In the genomic region with DNA sequence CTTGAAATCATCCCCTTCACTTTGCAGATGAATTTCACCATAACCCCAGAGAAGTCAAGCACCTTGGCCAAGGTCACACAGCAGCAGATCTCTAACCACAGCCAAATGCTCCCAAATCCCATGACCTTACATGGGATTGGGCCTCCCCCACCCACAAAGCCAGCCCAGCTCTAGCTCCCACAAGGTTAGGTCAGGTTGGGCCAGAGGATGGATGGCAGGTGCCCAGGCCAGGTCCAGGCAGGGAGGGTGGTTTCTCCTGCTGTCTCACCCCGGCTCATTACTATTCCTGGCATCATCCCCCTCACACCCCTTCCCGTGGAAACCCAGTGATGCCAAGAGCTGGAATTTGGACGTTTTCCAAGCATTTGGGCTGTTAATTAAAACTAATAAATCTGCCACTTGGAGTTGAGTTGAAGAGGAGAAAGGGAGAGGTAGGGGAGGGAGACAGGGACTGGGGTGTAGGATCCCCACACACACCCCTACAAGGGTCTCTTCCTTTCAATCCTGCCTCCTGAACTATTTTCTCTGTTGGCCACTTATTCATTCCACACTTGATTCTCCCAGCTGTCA, we compare ENCODE assay signal across 24 cellular contexts.
A peak's percentile ranks its signal among the peaks of the same experiment; 100 is the strongest.
DNase-seq lines count a peak whose midpoint lies in the region; ATAC-seq and TF ChIP-seq lines count a peak whose summit lies in the region.
"Had no signal": no experiment of that assay in that cellular context is flagged by ENCODE, and none has a peak within 500 bp of the region (broad histone marks: within the 10 kb centered on the region; RNA-seq: fewer than 3 reads in every experiment).

No MANE protein-coding gene starts in this region.

- H3K9me3 Mint-ChIP-seq in activated CD4-positive, alpha-beta memory T cell treated with anti-CD3 and anti-CD28 coated beads, Interleukin-2, amount 10 ng/mL, durations not matched to agents 7 days and 5 days, result no peaks in the 10 kb centered on the region
- H3K9me3 Mint-ChIP-seq: activated CD4-positive, alpha-beta memory T cell treated with anti-CD3 and anti-CD28 coated beads for 36 hours; activated naive CD4-positive, alpha-beta T cell treated with anti-CD3 and anti-CD28 coated beads, Interleukin-2, amount 50 U/mL, for 24 hours; stimulated activated naive CD8-positive, alpha-beta T cell treated with anti-CD3 and anti-CD28 coated beads, Interleukin-15, amount 100 ng/mL, for 72 hours had no signal

- H3K36me3 ChIP-seq in sigmoid colon, result no peaks in the 10 kb centered on the region
- H3K36me3 ChIP-seq: BE2C, breast epithelium, HAP-1, SJCRH30 had no signal

- TF ChIP-seq EP300 in sigmoid colon (IDR thresholded peaks at IDR 0.05), result no peak

- H3K4me3 Mint-ChIP-seq in activated CD4-positive, alpha-beta memory T cell treated with anti-CD3 and anti-CD28 coated beads, Interleukin-2, amount 10 ng/mL, durations not matched to agents 7 days and 5 days, result no peak overlapping the region
- H3K4me3 Mint-ChIP-seq: activated CD4-positive, alpha-beta memory T cell treated with anti-CD3 and anti-CD28 coated beads for 36 hours; activated naive CD4-positive, alpha-beta T cell treated with anti-CD3 and anti-CD28 coated beads, Interleukin-2, amount 50 U/mL, for 24 hours; naive thymus-derived CD8-positive, alpha-beta T cell; stimulated activated naive CD8-positive, alpha-beta T cell treated with anti-CD3 and anti-CD28 coated beads, Interleukin-15, amount 100 ng/mL, for 72 hours had no signal

- no peaks in the 10 kb centered on the region for H3K9me3 ChIP-seq in sigmoid colon
- H3K9me3 ChIP-seq: BE2C, breast epithelium, HAP-1, SJCRH30 had no signal

- intact Hi-C loops in sigmoid colon (cut with DNase I), result no loop called here

- H3K4me1 Mint-ChIP-seq in activated CD4-positive, alpha-beta memory T cell treated with anti-CD3 and anti-CD28 coated beads, Interleukin-2, amount 10 ng/mL, durations not matched to agents 7 days and 5 days, result no peaks in the 10 kb centered on the region
- H3K4me1 Mint-ChIP-seq: activated naive CD4-positive, alpha-beta T cell treated with anti-CD3 and anti-CD28 coated beads, Interleukin-2, amount 50 U/mL, for 24 hours; naive thymus-derived CD8-positive, alpha-beta T cell; stimulated activated naive CD8-positive, alpha-beta T cell treated with anti-CD3 and anti-CD28 coated beads, Interleukin-15, amount 100 ng/mL, for 72 hours had no signal

- H3K27me3 Mint-ChIP-seq in activated CD4-positive, alpha-beta memory T cell treated with anti-CD3 and anti-CD28 coated beads, Interleukin-2, amount 10 ng/mL, durations not matched to agents 7 days and 5 days, result peaks cover 22% of the 10 kb centered on the region

- CTCF ChIA-PET in activated CD4-positive, alpha-beta memory T cell treated with anti-CD3 and anti-CD28 coated beads, Interleukin-2, amount 10 ng/mL, durations not matched to agents 7 days and 5 days (lab: Charles Lee), result no interaction called here

- 23 to 57% methylated on average over 3 of the region's 3 CpGs for WGBS in sigmoid colon, 2 donors

- H3K4me1 ChIP-seq in sigmoid colon, result peaks cover 0 to 7% (median 0%) of the 10 kb centered on the region in 4 donors
- H3K4me1 ChIP-seq: breast epithelium, HAP-1, SJCRH30 had no signal

- no peaks in the 10 kb centered on the region for H3K36me3 Mint-ChIP-seq in activated CD4-positive, alpha-beta memory T cell treated with anti-CD3 and anti-CD28 coated beads, Interleukin-2, amount 10 ng/mL, durations not matched to agents 7 days and 5 days (ENCODE audit: low read depth)
- H3K36me3 Mint-ChIP-seq: activated CD4-positive, alpha-beta memory T cell treated with anti-CD3 and anti-CD28 coated beads for 36 hours; activated naive CD4-positive, alpha-beta T cell treated with anti-CD3 and anti-CD28 coated beads, Interleukin-2, amount 50 U/mL, for 24 hours; naive thymus-derived CD8-positive, alpha-beta T cell had no signal

- TF ChIP-seq CTCF in sigmoid colon (IDR thresholded peaks at IDR 0.05), result no peak

- no peak for ATAC-seq in SK-N-SH treated with all-trans-retinoic acid at 6 μM for 48 hours
- ATAC-seq in HG02678 (IDR thresholded peaks at IDR 0.05; ENCODE audit: unreplicated experiment), result no peak
- ATAC-seq: naive thymus-derived CD8-positive, alpha-beta T cell; stimulated activated naive CD8-positive, alpha-beta T cell treated with anti-CD3 and anti-CD28 coated beads, Interleukin-15, amount 100 ng/mL, for 72 hours had no signal

- no peak overlapping the region for H3K4me3 ChIP-seq in sigmoid colon
- H3K4me3 ChIP-seq: breast epithelium, HAP-1, SJCRH30, skin epidermis had no signal

- H3K27me3 ChIP-seq in sigmoid colon, result no peaks in the 10 kb centered on the region
- H3K27me3 ChIP-seq: BE2C, breast epithelium had no signal

- POLR2A ChIA-PET in activated CD4-positive, alpha-beta memory T cell treated with anti-CD3 and anti-CD28 coated beads, Interleukin-2, amount 10 ng/mL, durations not matched to agents 7 days and 5 days (lab: Charles Lee), result no interaction called here

- TF ChIP-seq POLR2A in sigmoid colon (IDR thresholded peaks at IDR 0.05), result no peak

- no peak overlapping the region for H3K27ac ChIP-seq in sigmoid colon
- H3K27ac ChIP-seq: breast epithelium, epithelial cell of prostate, KMS-11, SJCRH30, skin epidermis had no signal

- H3K27ac Mint-ChIP-seq in activated CD4-positive, alpha-beta memory T cell treated with anti-CD3 and anti-CD28 coated beads, Interleukin-2, amount 10 ng/mL, durations not matched to agents 7 days and 5 days, result no peak overlapping the region
- H3K27ac Mint-ChIP-seq: activated CD4-positive, alpha-beta memory T cell treated with anti-CD3 and anti-CD28 coated beads for 36 hours; activated naive CD4-positive, alpha-beta T cell treated with anti-CD3 and anti-CD28 coated beads, Interleukin-2, amount 50 U/mL, for 24 hours; stimulated activated naive CD8-positive, alpha-beta T cell treated with anti-CD3 and anti-CD28 coated beads, Interleukin-15, amount 100 ng/mL, for 72 hours had no signal

- DNase-seq in NCI-H524 (lab: John Stamatoyannopoulos, UW), result peak; percentile 46 to 70
- no peak for DNase-seq in NCI-H524 treated with DMSO at 0.1 percent for 48 hours (lab: John Stamatoyannopoulos, UW)
- DNase-seq in NCI-H1092 (lab: John Stamatoyannopoulos, UW), result peak; percentile 31
- DNase-seq in NCI-H2171 treated with DMSO at 0.1 percent for 48 hours (lab: John Stamatoyannopoulos, UW), result peak; percentile 80
- peak; percentile 47 for DNase-seq in sigmoid colon
- DNase-seq in activated CD4-positive, alpha-beta memory T cell treated with anti-CD3 and anti-CD28 coated beads, Interleukin-2, amount 10 ng/mL, durations not matched to agents 7 days and 5 days, result no peak
- DNase-seq: activated CD4-positive, alpha-beta memory T cell treated with anti-CD3 and anti-CD28 coated beads for 36 hours; activated CD4-positive, CD25-positive, alpha-beta regulatory T cell; activated CD8-positive, alpha-beta memory T cell treated with anti-CD3 and anti-CD28 coated beads, Interleukin-2, amount 50 U/mL, for 48 hours; BE2C; glutamatergic neuron; NCI-H2029 treated with DMSO at 0.1 percent for 48 hours; NCI-H526 treated with DMSO at 0.1 percent for 48 hours; SJCRH30; stimulated activated naive CD8-positive, alpha-beta T cell treated with anti-CD3 and anti-CD28 coated beads, Interleukin-15, amount 100 ng/mL, for 72 hours had no signal

TF ChIP-seq in SK-N-SH treated with all-trans-retinoic acid at 6 μM for 48 hours, 23 proteins besides CTCF, POLR2A, EP300 and RAD21 (continues in another document):
- TF ChIP-seq CREB5 (CRISPR knock-in tag; IDR thresholded peaks at IDR 0.05; ENCODE audit: low read depth) (no peak), ZNF8 (CRISPR knock-in tag; IDR thresholded peaks at IDR 0.05) (no peak), ZC3H10 (CRISPR knock-in tag; IDR thresholded peaks at IDR 0.05) (no peak), TCF4 (CRISPR knock-in tag; IDR thresholded peaks at IDR 0.05; ENCODE audit: borderline replicate concordance) (no peak), ISL1 (CRISPR knock-in tag; IDR thresholded peaks at IDR 0.05) (no peak), ESRRG (CRISPR knock-in tag; IDR thresholded peaks at IDR 0.05) (no peak), PPARA (CRISPR knock-in tag; IDR thresholded peaks at IDR 0.05; ENCODE audit: borderline replicate concordance) (no peak), TOX (CRISPR knock-in tag; IDR thresholded peaks at IDR 0.05; ENCODE audit: borderline replicate concordance) (no peak)
- TF ChIP-seq, protein P1, sequence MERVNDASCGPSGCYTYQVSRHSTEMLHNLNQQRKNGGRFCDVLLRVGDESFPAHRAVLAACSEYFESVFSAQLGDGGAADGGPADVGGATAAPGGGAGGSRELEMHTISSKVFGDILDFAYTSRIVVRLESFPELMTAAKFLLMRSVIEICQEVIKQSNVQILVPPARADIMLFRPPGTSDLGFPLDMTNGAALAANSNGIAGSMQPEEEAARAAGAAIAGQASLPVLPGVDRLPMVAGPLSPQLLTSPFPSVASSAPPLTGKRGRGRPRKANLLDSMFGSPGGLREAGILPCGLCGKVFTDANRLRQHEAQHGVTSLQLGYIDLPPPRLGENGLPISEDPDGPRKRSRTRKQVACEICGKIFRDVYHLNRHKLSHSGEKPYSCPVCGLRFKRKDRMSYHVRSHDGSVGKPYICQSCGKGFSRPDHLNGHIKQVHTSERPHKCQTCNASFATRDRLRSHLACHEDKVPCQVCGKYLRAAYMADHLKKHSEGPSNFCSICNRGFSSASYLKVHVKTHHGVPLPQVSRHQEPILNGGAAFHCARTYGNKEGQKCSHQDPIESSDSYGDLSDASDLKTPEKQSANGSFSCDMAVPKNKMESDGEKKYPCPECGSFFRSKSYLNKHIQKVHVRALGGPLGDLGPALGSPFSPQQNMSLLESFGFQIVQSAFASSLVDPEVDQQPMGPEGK (CRISPR knock-in tag; IDR thresholded peaks at IDR 0.05; ENCODE audit: borderline replicate concordance), result no peak

Comparison
In these comparisons a context has a peak if more than half of its experiments do, and no peak if none do; other contexts are left out.
1. DNase-seq: peak in NCI-H524 (2 of 2), NCI-H1092 (single experiment), NCI-H2171 treated with DMSO at 0.1 percent for 48 hours (single experiment) and sigmoid colon (single experiment); none in NCI-H524 treated with DMSO at 0.1 percent for 48 hours (single experiment) and activated CD4-positive, alpha-beta memory T cell treated with anti-CD3 and anti-CD28 coated beads, Interleukin-2, amount 10 ng/mL, durations not matched to agents 7 days and 5 days (single experiment).